ENCODE assay signal across 8 cellular contexts in genomic region chr12:110577717-110578521, GRCh38. TPM values are rescaled to one million over a fixed set of nuclear protein-coding genes. Genes with fewer than 3 reads are reported as not detected.
A peak's percentile ranks its signal among the peaks of the same experiment; 100 is the strongest.
DNase-seq lines count a peak whose midpoint lies in the region; ATAC-seq, FAIRE-seq and TF ChIP-seq lines count a peak whose summit lies in the region.

No MANE protein-coding gene starts in this region.

- CTCF ChIA-PET in naive thymus-derived CD4-positive, alpha-beta T cell (lab: Charles Lee) = interaction anchor here (1.0 kb wide), 1 partner anchor 21 kb away, joined by 4 read pairs; no protein-coding TSS in a partner anchor

- TF ChIP-seq POLR2A in lower leg skin (IDR thresholded peaks at IDR 0.05) = no peak

- POLR2A ChIA-PET in naive thymus-derived CD4-positive, alpha-beta T cell (lab: Charles Lee) = interaction anchor here (0.8 to 2.0 kb wide), 9 partner anchors 8 to 110 kb away, joined by 3 to 8 read pairs (median 3); partner anchors contain the start of genes FAM216A, GPN3, RAD9B and TCTN1

- in situ Hi-C loops in ACHN (cut with HindIII; ENCODE audit: low pct_ligation_motif_present, low pct_unique_long_range_greater_than_20kb, low sequenced_read_pairs) = no loop called here

- H3K4me3 Mint-ChIP-seq in central memory CD8-positive, alpha-beta T cell = peak overlapping the region; percentile 92
- H3K4me3 Mint-ChIP-seq in naive thymus-derived CD4-positive, alpha-beta T cell = peak overlapping the region; percentile 56 to 96 (median 94)

- peaks cover 56% of the 10 kb centered on the region for H3K4me1 Mint-ChIP-seq in central memory CD8-positive, alpha-beta T cell
- peaks cover 56 to 85% (median 77%) of the 10 kb centered on the region in 7 donors for H3K4me1 Mint-ChIP-seq in naive thymus-derived CD4-positive, alpha-beta T cell

- peak overlapping the region; percentile 74 for H3K27ac ChIP-seq in naive thymus-derived CD4-positive, alpha-beta T cell (ENCODE audit: low read depth, low read length)
- H3K27ac ChIP-seq in ascending aorta = peak overlapping the region in 1 of 2 donors; percentile 48

- no peaks in the 10 kb centered on the region for H3K9me3 Mint-ChIP-seq in central memory CD8-positive, alpha-beta T cell
- H3K9me3 Mint-ChIP-seq in naive thymus-derived CD4-positive, alpha-beta T cell = peaks cover 0 to 1% (median 0%) of the 10 kb centered on the region in 11 donors

- H3K27me3 ChIP-seq in naive thymus-derived CD4-positive, alpha-beta T cell (ENCODE audit: control insufficient read depth in 2 of 2, insufficient read depth in 2 of 2, low read length in 2 of 2) = no peaks in the 10 kb centered on the region
- H3K27me3 ChIP-seq in ascending aorta = no peaks in the 10 kb centered on the region

- intact Hi-C loops in naive thymus-derived CD4-positive, alpha-beta T cell (cut with micrococcal nuclease) = loop anchor here (1.0 kb wide), 5 partner anchors 12 to 110 kb away; partner anchors contain the start of genes FAM216A (in 1 of the 2) and GPN3 (in 1 of the 2)
- intact Hi-C loops in ascending aorta (cut with DNase I) (no loop called here), lower leg skin (cut with DNase I; ENCODE audit: low total_unique reads) (no loop called here)

- peak overlapping the region; percentile 94 for H3K27ac Mint-ChIP-seq in central memory CD8-positive, alpha-beta T cell (ENCODE audit: low read depth)
- H3K27ac Mint-ChIP-seq in naive thymus-derived CD4-positive, alpha-beta T cell = peak overlapping the region; percentile 67 to 96 (median 85)

- peaks cover 23 to 48% of the 10 kb centered on the region in 2 donors for H3K4me1 ChIP-seq in naive thymus-derived CD4-positive, alpha-beta T cell (ENCODE audit: control insufficient read depth in 2 of 2, insufficient read depth in 2 of 2, low read length in 2 of 2)
- H3K4me1 ChIP-seq in ascending aorta = peaks cover 3 to 18% of the 10 kb centered on the region in 2 donors

- H3K27me3 Mint-ChIP-seq in central memory CD8-positive, alpha-beta T cell = no peaks in the 10 kb centered on the region
- H3K27me3 Mint-ChIP-seq in naive thymus-derived CD4-positive, alpha-beta T cell = no peaks in the 10 kb centered on the region

- peak; percentile 70 for DNase-seq in ACHN
- DNase-seq in GM19239 (ENCODE audit: insufficient read length, low spot score) = no peak
- peak; percentile 92 for DNase-seq in RKO (ENCODE audit: low spot score)
- DNase-seq in central memory CD8-positive, alpha-beta T cell (ENCODE audit: low spot score in 2 of 2) = peak in 1 of 2 donors; percentile 19
- DNase-seq in naive thymus-derived CD4-positive, alpha-beta T cell = peak in 2 of 9 donors; percentile 22 to 79
- DNase-seq in ascending aorta (ENCODE audit: low spot score in 2 of 2) = no peak
- no peak for DNase-seq in NCI-H1105 treated with DMSO at 0.1 percent for 48 hours (lab: John Stamatoyannopoulos, UW)
- no peak for DNase-seq in lower leg skin (ENCODE audit: low spot score in 2 of 2)

- ATAC-seq in central memory CD8-positive, alpha-beta T cell (replicated peaks; ENCODE audit: extremely low read depth, poor library complexity, severe bottlenecking) = peak; percentile 50
- ATAC-seq in naive thymus-derived CD4-positive, alpha-beta T cell = peak; percentile 43

- H3K4me3 ChIP-seq in naive thymus-derived CD4-positive, alpha-beta T cell (ENCODE audit: low read length) = peak overlapping the region; percentile 14
- H3K4me3 ChIP-seq in ascending aorta = no peak overlapping the region
- no peak overlapping the region for H3K4me3 ChIP-seq in lower leg skin (ENCODE audit: low read depth, poor library complexity, severe bottlenecking)

- H3K36me3 ChIP-seq in naive thymus-derived CD4-positive, alpha-beta T cell (ENCODE audit: control insufficient read depth in 2 of 3, insufficient read depth in 3 of 3, low read length in 3 of 3) = peaks cover 0 to 7% (median 0%) of the 10 kb centered on the region in 3 experiments
- H3K36me3 ChIP-seq in ascending aorta = no peaks in the 10 kb centered on the region

- H3K9me3 ChIP-seq in naive thymus-derived CD4-positive, alpha-beta T cell (ENCODE audit: control insufficient read depth in 2 of 3, low read length in 3 of 3) = no peaks in the 10 kb centered on the region
- no peaks in the 10 kb centered on the region for H3K9me3 ChIP-seq in ascending aorta

- peaks cover 12% of the 10 kb centered on the region for H3K36me3 Mint-ChIP-seq in central memory CD8-positive, alpha-beta T cell (ENCODE audit: insufficient read depth)
- H3K36me3 Mint-ChIP-seq in naive thymus-derived CD4-positive, alpha-beta T cell = peaks cover 0 to 36% (median 0%) of the 10 kb centered on the region in 5 donors

- 13 to 18% methylated on average over 7 of the region's 7 CpGs for WGBS in lower leg skin, 2 donors

- TF ChIP-seq CTCF in ascending aorta (IDR thresholded peaks at IDR 0.05) (no peak), lower leg skin (IDR thresholded peaks at IDR 0.05) (no peak)

- peak; percentile 40 for FAIRE-seq in GM19239 (lab: Jason Lieb, UNC)

RNA-seq across cellular contexts. Expression of gene PPTC7, which starts 5.2 kb away (rescaled TPM):
- total RNA-seq in naive thymus-derived CD4-positive, alpha-beta T cell = 10 to 100 TPM; 36.7 to 43.8 (median 38.8) TPM
- polyA plus RNA-seq in naive thymus-derived CD4-positive, alpha-beta T cell = 10 to 100 TPM in 1 of 2 donors, 1 to 10 TPM in 1; 9.7 to 10.7 TPM
- total RNA-seq in ascending aorta = 12.3 TPM
- total RNA-seq in lower leg skin = 10 to 100 TPM; 19.6 to 29.8 (median 26.0) TPM

RNA-seq across cellular contexts. Expression of gene TCTN1, which starts 36.0 kb away (rescaled TPM):
- 10 to 100 TPM in 3 of 5 experiments, 1 to 10 TPM in 2; 5.2 to 13.0 (median 10.2) TPM for total RNA-seq in naive thymus-derived CD4-positive, alpha-beta T cell
- polyA plus RNA-seq in naive thymus-derived CD4-positive, alpha-beta T cell = 1 to 10 TPM; 4.2 to 8.8 TPM
- 28.4 TPM for total RNA-seq in ascending aorta
- 10 to 100 TPM; 18.6 to 44.8 (median 24.7) TPM for total RNA-seq in lower leg skin

Comparison
In these comparisons a context has a peak if more than half of its experiments do, and no peak if none do; other contexts are left out.
1. DNase-seq: peak in ACHN (single experiment) and RKO (single experiment); none in GM19239 (single experiment), ascending aorta (0 of 2), NCI-H1105 treated with DMSO at 0.1 percent for 48 hours (single experiment) and lower leg skin (0 of 2).
2. intact Hi-C loops: an anchor here in naive thymus-derived CD4-positive, alpha-beta T cell (1.0 kb wide); none called in ascending aorta and lower leg skin.